In genomic region chr3:149247929-149248691, GRCh38 we compare ENCODE assay signal across 8 cellular contexts. TPM values are rescaled to one million over a fixed set of nuclear protein-coding genes. Genes with fewer than 3 reads are reported as not detected.
DNase-seq lines count a peak whose midpoint lies in the region; ATAC-seq, FAIRE-seq and TF ChIP-seq lines count a peak whose summit lies in the region.

No MANE protein-coding gene starts in this region.

- peak overlapping the region; percentile 49; the same call in 1 of the 2 replicates for H2AFZ ChIP-seq in GM12878 (ENCODE audit: control insufficient read depth, low read depth, low read length)

- SMC1A ChIA-PET in GM12878 (lab: Charles Lee; ENCODE audit: uncharacterized antibody, unreplicated experiment) = interaction anchor here (1.1 to 1.2 kb wide), 2 partner anchors 13 to 17 kb away, joined by 3 to 4 read pairs; no protein-coding TSS in a partner anchor

- no peaks in the 10 kb centered on the region for H3K9me3 ChIP-seq in GM12878 (replicated peaks; ENCODE audit: control insufficient read depth, insufficient read depth, low read length)

- peaks cover 35% of the 10 kb centered on the region for H3K4me1 ChIP-seq in GM12878 (ENCODE audit: control insufficient read depth, insufficient read depth, low read length)

- RAD21 ChIA-PET in GM12878 (lab: Charles Lee; ENCODE audit: unreplicated experiment) = interaction anchor here (0.7 to 1.2 kb wide), 2 partner anchors 20 to 128 kb away, joined by 3 to 4 read pairs; no protein-coding TSS in a partner anchor

- POLR2A ChIA-PET in GM12878 (lab: Charles Lee) = interaction anchor here (2.1 kb wide), 1 partner anchor 119 kb away, joined by 7 read pairs; the partner anchor contains the start of gene HPS3

- no peaks in the 10 kb centered on the region for H3K36me3 ChIP-seq in GM12878 (ENCODE audit: control insufficient read depth in 2 of 2, insufficient read depth in 2 of 2, low read length in 1 of 2)

- peak; percentile 15 for DNase-seq in GM10266 (ENCODE audit: extremely low spot score)
- no peak for DNase-seq in GM12878 (ENCODE audit: low read depth, low spot score)
- peak; percentile 59 for DNase-seq in stimulated activated naive B cell treated with anti-CD40 and anti-IgM and Interleukin-4, amounts not matched to agents 10 μg/mL and 1 μg/mL and 100 μg/mL, for 72 hours
- no peak for DNase-seq in omental fat pad (ENCODE audit: low spot score)
- DNase-seq in dorsolateral prefrontal cortex = no peak
- no peak for DNase-seq in posterior cingulate gyrus

- 11% methylated on average over 5 of the region's 5 CpGs for WGBS in GM12878 (ENCODE audit: insufficient coverage, insufficient replicate concordance, low lambda C conversion rate, missing lambda C conversion rate)

- H3K9ac ChIP-seq in GM12878 (ENCODE audit: control insufficient read depth, insufficient read depth, low read length) = no peak overlapping the region

- no peak for TF ChIP-seq RAD21 in GM12878 (IDR thresholded peaks at IDR 0.05; ENCODE audit: insufficient read depth, low read depth, low read length)

- no peak overlapping the region for H3K4me3 ChIP-seq in GM12878
- no peak overlapping the region for H3K4me3 ChIP-seq in dorsolateral prefrontal cortex

- no peaks in the 10 kb centered on the region for H3K9me3 Mint-ChIP-seq in stimulated activated naive B cell treated with anti-CD40 and anti-IgM and Interleukin-4, amounts not matched to agents 10 μg/mL and 1 μg/mL and 100 μg/mL, for 72 hours

- H3K4me3 Mint-ChIP-seq in stimulated activated naive B cell treated with anti-CD40 and anti-IgM and Interleukin-4, amounts not matched to agents 10 μg/mL and 1 μg/mL and 100 μg/mL, for 72 hours = peak overlapping the region; percentile 42 to 67

- H3K27ac ChIP-seq in GM12878 (ENCODE audit: control insufficient read depth, insufficient read depth) (peak overlapping the region; percentile 20), dorsolateral prefrontal cortex (peak overlapping the region in 1 of 59 donors; percentile 4)

- FAIRE-seq in GM12878 (lab: Jason Lieb, UNC) = peak; percentile 52

- BruUV-seq in GM12878 (replicated peaks; lab: Mats Ljungman, UMichigan) = no TSS peak

- H3K4me1 Mint-ChIP-seq in stimulated activated naive B cell treated with anti-CD40 and anti-IgM and Interleukin-4, amounts not matched to agents 10 μg/mL and 1 μg/mL and 100 μg/mL, for 72 hours = peaks cover 42 to 69% of the 10 kb centered on the region in 2 donors

- no peaks in the 10 kb centered on the region for H4K20me1 ChIP-seq in GM12878 (ENCODE audit: control insufficient read depth, insufficient read depth)

- no peak for TF ChIP-seq EP300 in GM12878 (IDR thresholded peaks at IDR 0.05; ENCODE audit: borderline replicate concordance in 1 of 2, control insufficient read depth in 1 of 2, low read depth in 2 of 2, low read length in 2 of 2)

- no peak for TF ChIP-seq CTCF in GM10266 (IDR thresholded peaks at IDR 0.05; ENCODE audit: control insufficient read depth, insufficient read depth, low read depth, missing control alignments)
- no peak for TF ChIP-seq CTCF in GM12878 (IDR thresholded peaks at IDR 0.05 in 2 of 3, conservative IDR thresholded peaks at IDR 0.05 in 1 of 3; ENCODE audit: control insufficient read depth in 2 of 3, extremely low read depth in 1 of 3, insufficient read depth in 1 of 3, low read depth in 3 of 3, low read length in 3 of 3)
- no peak for TF ChIP-seq CTCF in omental fat pad (IDR thresholded peaks at IDR 0.05)
- no peak for TF ChIP-seq CTCF in dorsolateral prefrontal cortex (IDR thresholded peaks at IDR 0.05 in 54 of 56, conservative IDR thresholded peaks at IDR 0.05 in 2 of 56; ENCODE audit: low read depth in 1 of 56, partially characterized antibody in 56 of 56)

- in situ Hi-C loops in GM12878 (cut with MboI) = no loop called here

- H3K27me3 ChIP-seq in GM12878 (replicated peaks in 1 of 2; ENCODE audit: control insufficient read depth in 2 of 2, insufficient read depth in 2 of 2, low read length in 1 of 2) (no peaks in the 10 kb centered on the region), dorsolateral prefrontal cortex (no peaks in the 10 kb centered on the region)

- peak overlapping the region; percentile 83 for H3K27ac Mint-ChIP-seq in stimulated activated naive B cell treated with anti-CD40 and anti-IgM and Interleukin-4, amounts not matched to agents 10 μg/mL and 1 μg/mL and 100 μg/mL, for 72 hours

- H3K4me2 ChIP-seq in GM12878 (ENCODE audit: control insufficient read depth, insufficient read depth) = peak overlapping the region; percentile 36

- intact Hi-C loops in GM12878 (cut with micrococcal nuclease; ENCODE audit: unreplicated experiment) = no loop called here
- intact Hi-C loops in dorsolateral prefrontal cortex (cut with DNase I) = no loop called here
- intact Hi-C loops in posterior cingulate gyrus (cut with DNase I) = no loop called here

- no peaks in the 10 kb centered on the region for H3K79me2 ChIP-seq in GM12878 (ENCODE audit: control insufficient read depth, insufficient read depth, low read length)

- H3K27me3 Mint-ChIP-seq in stimulated activated naive B cell treated with anti-CD40 and anti-IgM and Interleukin-4, amounts not matched to agents 10 μg/mL and 1 μg/mL and 100 μg/mL, for 72 hours = no peaks in the 10 kb centered on the region

- peaks cover 0 to 4% of the 10 kb centered on the region in 2 donors for H3K36me3 Mint-ChIP-seq in stimulated activated naive B cell treated with anti-CD40 and anti-IgM and Interleukin-4, amounts not matched to agents 10 μg/mL and 1 μg/mL and 100 μg/mL, for 72 hours

- CTCF ChIA-PET in GM12878 (lab: Yijun Ruan, JAX) = interaction anchor here (0.7 to 1.0 kb wide), 3 partner anchors 53 to 128 kb away, joined by 3 to 5 read pairs (median 4); no protein-coding TSS in a partner anchor

- ATAC-seq in GM21360 (IDR thresholded peaks at IDR 0.05; ENCODE audit: unreplicated experiment) = peak; percentile 48
- peak; percentile 45 for ATAC-seq in HG03520 (IDR thresholded peaks at IDR 0.05; ENCODE audit: unreplicated experiment)
- peak; percentile 67 for ATAC-seq in GM12878
- ATAC-seq in stimulated activated naive B cell treated with anti-CD40 and anti-IgM and Interleukin-4, amounts not matched to agents 10 μg/mL and 1 μg/mL and 100 μg/mL, for 72 hours (replicated peaks) = peak; percentile 77 to 78
- no peak for ATAC-seq in omental fat pad (ENCODE audit: low FRiP score)

- no peak for TF ChIP-seq POLR2A in GM12878 (IDR thresholded peaks at IDR 0.05; ENCODE audit: low read depth, low read length)

TF ChIP-seq in GM12878, 131 proteins besides CTCF, POLR2A, EP300 and RAD21 (continues in another document):
- no peak for TF ChIP-seq RELA (IDR thresholded peaks at IDR 0.05; ENCODE audit: borderline replicate concordance, partially characterized antibody)
- no peak for TF ChIP-seq NFYA (IDR thresholded peaks at IDR 0.05; ENCODE audit: borderline replicate concordance, low read depth, low read length)
- no peak for TF ChIP-seq TAF1 (IDR thresholded peaks at IDR 0.05; ENCODE audit: borderline replicate concordance, low read depth, low read length)
- TF ChIP-seq ATF7 (IDR thresholded peaks at IDR 0.05; ENCODE audit: low read depth) = no peak
- no peak for TF ChIP-seq PAX5 (IDR thresholded peaks at IDR 0.05; ENCODE audit: borderline replicate concordance, low read depth, low read length)
- no peak for TF ChIP-seq PAX8 (IDR thresholded peaks at IDR 0.05)
- no peak for TF ChIP-seq RAD51 (IDR thresholded peaks at IDR 0.05)
- TF ChIP-seq ATF2 (IDR thresholded peaks at IDR 0.05; ENCODE audit: low read length) = 0 out of 2 replicates have a peak, but pooled peaks have one; percentile 14
- TF ChIP-seq SREBF2 (IDR thresholded peaks at IDR 0.05; ENCODE audit: low read length) = no peak
- TF ChIP-seq TCF3 (IDR thresholded peaks at IDR 0.05; ENCODE audit: borderline replicate concordance, insufficient read depth, low read depth, low read length) = no peak
- peak; percentile 58 for TF ChIP-seq JUNB (IDR thresholded peaks at IDR 0.05)
- TF ChIP-seq IKZF1 (conservative IDR thresholded peaks at IDR 0.05) = peak; percentile 53; the same call in 1 of the 2 replicates
- TF ChIP-seq IRF4 (IDR thresholded peaks at IDR 0.05; ENCODE audit: low read depth, low read length) = 0 out of 2 replicates have a peak, but pooled peaks have one; percentile 14
- TF ChIP-seq NFIC (IDR thresholded peaks at IDR 0.05; ENCODE audit: low read depth, low read length) = peak; percentile 49
- no peak for TF ChIP-seq ZNF217 (IDR thresholded peaks at IDR 0.05)
- TF ChIP-seq RUNX3 (IDR thresholded peaks at IDR 0.05; ENCODE audit: low read length) = peak; percentile 61

RNA-seq across cellular contexts. Expression of gene CP, which starts 26.5 kb away (rescaled TPM):
- total RNA-seq in GM12878 (2013; cell fraction: nucleolus; rRNA removed) = not detected in 2 replicates
- total RNA-seq in GM12878 (2014; rRNA removed) = not detected in 2 replicates
- not detected in 2 replicates for total RNA-seq in GM12878 (2014; rRNA removed; fragmentation: Illumina TruSeq; extraction: Trizol)
- total RNA-seq in GM12878 (2021) = 0.51 and 1.2 TPM in 2 replicates
- polyA plus RNA-seq in GM12878 (2011; ENCODE audit: low read depth) = not detected
- 0.06 TPM in 1 of 2 replicates, not detected in the other for polyA plus RNA-seq in GM12878 (2011; rRNA removed)
- not detected in 2 replicates for polyA plus RNA-seq in GM12878 (2011; cell fraction: cytosol; rRNA removed)
- polyA plus RNA-seq in GM12878 (2011; cell fraction: nucleus; rRNA removed) = 0.16 TPM in 1 of 2 replicates, not detected in the other
- 0.14 TPM in 1 of 2 replicates, not detected in the other for polyA plus RNA-seq in GM12878 (2012)
- polyA plus RNA-seq in GM12878 (2014; fragmentation: Illumina TruSeq; extraction: Trizol) = not detected in 2 replicates
- under 1 TPM in 1 of 2 experiments, not detected in 1; 0.14 TPM for polyA plus RNA-seq in GM12878 (2014; fragmentation: Nextera tagmentation; extraction: Ambion mirVana)
- not detected in 2 replicates for polyA plus RNA-seq in GM12878 (2014; rRNA removed)
- polyA plus RNA-seq in GM12878 (2016; fragmentation: Nextera tagmentation; extraction: Ambion mirVana) = under 1 TPM; 0.21 to 0.39 TPM
- not detected in 2 replicates for polyA minus RNA-seq in GM12878 (2011; rRNA and poly(A)+ RNA removed)
- not detected in 2 replicates for polyA minus RNA-seq in GM12878 (2011; cell fraction: cytosol; rRNA and poly(A)+ RNA removed)
- polyA minus RNA-seq in GM12878 (2011; cell fraction: nucleus; rRNA and poly(A)+ RNA removed) = 0.29 TPM in 1 of 2 replicates, not detected in the other
- 10 to 100 TPM in 2 of 4 donors, 1 to 10 TPM in 1, under 1 TPM in 1; 0.95 to 24.3 (median 9.3) TPM for total RNA-seq in omental fat pad
- 100 to 1,000 TPM in 3 of 120 experiments, 10 to 100 TPM in 105, 1 to 10 TPM in 12; 1.5 to 121 (median 30.7) TPM for total RNA-seq in dorsolateral prefrontal cortex

Comparison
In these comparisons a context has a peak if more than half of its experiments do, and no peak if none do; other contexts are left out.
1. DNase-seq: peak in GM10266 (single experiment) and stimulated activated naive B cell treated with anti-CD40 and anti-IgM and Interleukin-4, amounts not matched to agents 10 μg/mL and 1 μg/mL and 100 μg/mL, for 72 hours (single experiment); none in GM12878 (single experiment), omental fat pad (single experiment), dorsolateral prefrontal cortex (0 of 10) and posterior cingulate gyrus (0 of 10).